Comparison of ENCODE assay signal across 8 cellular contexts in genomic region chr16:58197314-58198012, GRCh38. TPM values are rescaled to one million over a fixed set of nuclear protein-coding genes. Genes with fewer than 3 reads are reported as not detected.
DNase-seq lines count a peak whose midpoint lies in the region; ATAC-seq, FAIRE-seq and TF ChIP-seq lines count a peak whose summit lies in the region.

No MANE protein-coding gene starts in this region.

- peak; percentile 32 for ATAC-seq in GM19372 (IDR thresholded peaks at IDR 0.05; ENCODE audit: low read depth, unreplicated experiment)

- TF ChIP-seq POLR2A in adrenal gland (IDR thresholded peaks at IDR 0.05) = no peak

- TF ChIP-seq CTCF in HL-60 (IDR thresholded peaks at IDR 0.05; ENCODE audit: insufficient read depth, low read length) (no peak), adrenal gland (IDR thresholded peaks at IDR 0.05) (no peak), keratinocyte (optimal IDR thresholded peaks at IDR 0.05 in 1 of 3, IDR thresholded peaks at IDR 0.05 in 1 of 3, conservative IDR thresholded peaks at IDR 0.05 in 1 of 3; ENCODE audit: extremely low read depth in 1 of 3, insufficient read depth in 2 of 3, low read length in 3 of 3) (no peak)

- H3K36me3 ChIP-seq in BLaER1 treated with 17β-estradiol and CSF1 and Interleukin-3, amounts not matched to agents 10 nM and 100 nM = peaks cover 38 to 42% (median 41%) of the 10 kb centered on the region in 11 experiments
- H3K36me3 ChIP-seq in adrenal gland (replicated peaks in 1 of 2) = peaks cover 0 to 28% of the 10 kb centered on the region in 2 donors
- peaks cover 9 to 23% of the 10 kb centered on the region in 2 experiments for H3K36me3 ChIP-seq in keratinocyte (ENCODE audit: control insufficient read depth in 2 of 2, extremely low read depth in 1 of 2, insufficient read depth in 2 of 2, low read length in 2 of 2)

- no peaks in the 10 kb centered on the region for H3K9me1 ChIP-seq in keratinocyte (ENCODE audit: control insufficient read depth, extremely low read depth, insufficient read depth, low read length)

- DNase-seq in HL-60 (ENCODE audit: low read depth in 1 of 2, low spot score in 1 of 2) = no peak
- DNase-seq in adrenal gland = peak in 2 of 7 donors; percentile 8 to 14
- no peak for DNase-seq in keratinocyte (ENCODE audit: low read depth, low spot score)
- peak in 1 of 49 donors; percentile 20 for DNase-seq in substantia nigra (lab: John Stamatoyannopoulos, UW)
- DNase-seq in NCI-H226 = no peak
- DNase-seq in mucosa of gallbladder (ENCODE audit: low spot score) = no peak

- H2AFZ ChIP-seq in keratinocyte (ENCODE audit: control insufficient read depth, low read length) = no peak overlapping the region

- H3K4me2 ChIP-seq in BLaER1 treated with 17β-estradiol and CSF1 and Interleukin-3, amounts not matched to agents 10 nM and 100 nM = peak overlapping the region; percentile 85 to 97 (median 94)
- peak overlapping the region; percentile 89 for H3K4me2 ChIP-seq in keratinocyte (ENCODE audit: control insufficient read depth, extremely low read depth, insufficient read depth, low read depth, low read length)

- H3K4me1 ChIP-seq in BLaER1 treated with 17β-estradiol and CSF1 and Interleukin-3, amounts not matched to agents 10 nM and 100 nM = peaks cover 16 to 36% (median 20%) of the 10 kb centered on the region in 10 experiments
- peaks cover 0 to 18% of the 10 kb centered on the region in 2 donors for H3K4me1 ChIP-seq in adrenal gland (replicated peaks in 1 of 2)
- peaks cover 13% of the 10 kb centered on the region for H3K4me1 ChIP-seq in keratinocyte (ENCODE audit: control insufficient read depth, extremely low read depth, insufficient read depth, low read length)

- dilution Hi-C loops in keratinocyte (cut with MboI; ENCODE audit: extremely low pct_ligation_motif_present, low sequenced_read_pairs) = no loop called here

- no peaks in the 10 kb centered on the region for H3K9me3 ChIP-seq in BLaER1 treated with 17β-estradiol and CSF1 and Interleukin-3, amounts not matched to agents 10 nM and 100 nM (replicated peaks in 1 of 11)
- H3K9me3 ChIP-seq in adrenal gland (replicated peaks in 1 of 3) = no peaks in the 10 kb centered on the region
- no peaks in the 10 kb centered on the region for H3K9me3 ChIP-seq in keratinocyte (ENCODE audit: control insufficient read depth, low read depth, low read length)

- FAIRE-seq in keratinocyte (lab: Jason Lieb, UNC) = no peak

- H3K27me3 ChIP-seq in BLaER1 treated with 17β-estradiol and CSF1 and Interleukin-3, amounts not matched to agents 10 nM and 100 nM = no peaks in the 10 kb centered on the region
- H3K27me3 ChIP-seq in HL-60 (ENCODE audit: insufficient read depth, poor library complexity, severe bottlenecking) = no peaks in the 10 kb centered on the region
- no peaks in the 10 kb centered on the region for H3K27me3 ChIP-seq in adrenal gland
- no peaks in the 10 kb centered on the region for H3K27me3 ChIP-seq in keratinocyte (ENCODE audit: control insufficient read depth, extremely low read depth, insufficient read depth, low read length)

- peak overlapping the region; percentile 73 to 85 (median 78) for H3K27ac ChIP-seq in BLaER1 treated with 17β-estradiol and CSF1 and Interleukin-3, amounts not matched to agents 10 nM and 100 nM
- H3K27ac ChIP-seq in HL-60 (replicated peaks) = peak overlapping the region; percentile 65
- H3K27ac ChIP-seq in adrenal gland = peak overlapping the region in 1 of 5 donors; percentile 60
- H3K27ac ChIP-seq in keratinocyte (ENCODE audit: control insufficient read depth, insufficient read depth, low read length) = peak overlapping the region; percentile 65
- peak overlapping the region; percentile 16 for H3K27ac ChIP-seq in substantia nigra (ENCODE audit: low read depth, low read length, poor library complexity, severe bottlenecking)

- 0 to 1% (median 1%) methylated on average over 12 to 93 of the region's 97 CpGs for WGBS in adrenal gland, 4 donors

- peaks cover 47% of the 10 kb centered on the region for H3K79me2 ChIP-seq in keratinocyte (ENCODE audit: control insufficient read depth, insufficient read depth, low read length)

- peak overlapping the region; percentile 76 to 90 (median 82) for H3K4me3 ChIP-seq in BLaER1 treated with 17β-estradiol and CSF1 and Interleukin-3, amounts not matched to agents 10 nM and 100 nM
- H3K4me3 ChIP-seq in HL-60 (replicated peaks; ENCODE audit: insufficient read depth, low read length) = peak overlapping the region; percentile 80
- H3K4me3 ChIP-seq in adrenal gland = peak overlapping the region in 3 of 4 donors; percentile 1 to 86 (median 72)
- H3K4me3 ChIP-seq in keratinocyte (ENCODE audit: control insufficient read depth in 2 of 3, extremely low read depth in 1 of 3, insufficient read depth in 2 of 3, low read depth in 1 of 3, low read length in 3 of 3) = peak overlapping the region; percentile 69 to 91 (median 91)

- peaks cover 19 to 51% (median 48%) of the 10 kb centered on the region in 11 experiments; a peak in 20 of 22 replicates for H4K20me1 ChIP-seq in BLaER1 treated with 17β-estradiol and CSF1 and Interleukin-3, amounts not matched to agents 10 nM and 100 nM
- peaks cover 2% of the 10 kb centered on the region for H4K20me1 ChIP-seq in keratinocyte (ENCODE audit: control insufficient read depth, extremely low read depth, insufficient read depth, low read length)

- intact Hi-C loops in adrenal gland (cut with DNase I) = loop anchor here in 1 of 2 donors (5.0 kb wide), 1 partner anchor 170 kb away; the partner anchor contains the start of gene MMP15

- peak overlapping the region; percentile 84 to 94 (median 89) for H3K9ac ChIP-seq in BLaER1 treated with 17β-estradiol and CSF1 and Interleukin-3, amounts not matched to agents 10 nM and 100 nM
- H3K9ac ChIP-seq in keratinocyte (ENCODE audit: control insufficient read depth, extremely low read depth, insufficient read depth, low read length) = peak overlapping the region; percentile 88

RNA-seq across cellular contexts. Expression of gene CSNK2A2, which starts 0.4 kb away (rescaled TPM):
- total RNA-seq in adrenal gland (10 to 100 TPM; 20.9 to 76.3 (median 45.4) TPM), mucosa of gallbladder (58.5 TPM)
- polyA plus RNA-seq in adrenal gland (10 to 100 TPM; 29.3 to 44.1 (median 34.3) TPM), keratinocyte (33.0 to 72.2 TPM (median 49.6 TPM) in 3 replicates)
- 115 TPM for polyA plus RNA-seq in keratinocyte (2011; ENCODE audit: low read depth)
- polyA plus RNA-seq in keratinocyte (2011; cell fraction: cytosol; rRNA removed) = 53.9 and 84.8 TPM in 2 replicates
- polyA plus RNA-seq in keratinocyte (2011; cell fraction: nucleus; rRNA removed) = 55.7 and 64.3 TPM in 2 replicates
- polyA plus RNA-seq in keratinocyte (2012; ENCODE audit: low replicate concordance) = 52.1 and 85.3 TPM in 2 replicates
- 59.2 to 98.7 TPM (median 64.5 TPM) in 3 replicates for polyA minus RNA-seq in keratinocyte
- polyA minus RNA-seq in keratinocyte (2011; cell fraction: cytosol; rRNA and poly(A)+ RNA removed) = 40.7 TPM
- polyA minus RNA-seq in keratinocyte (2011; cell fraction: nucleus; rRNA and poly(A)+ RNA removed) = 24.5 and 51.0 TPM in 2 replicates
